ENCODE assay signal across 15 cellular contexts in genomic region chr11:110168404-110168803, GRCh38.
DNase-seq lines count a peak whose midpoint lies in the region; ATAC-seq, FAIRE-seq and TF ChIP-seq lines count a peak whose summit lies in the region.
"Had no signal": no experiment of that assay in that cellular context is flagged by ENCODE, and none has a peak within 500 bp of the region (broad histone marks: within the 10 kb centered on the region; RNA-seq: fewer than 3 reads in every experiment).

No MANE protein-coding gene starts in this region.

- in situ Hi-C loops in HepG2 (cut with HindIII; ENCODE audit: extremely low pct_ligation_motif_present, low pct_unique_long_range_greater_than_20kb), result no loop called here

- intact Hi-C loops in HepG2 (cut with micrococcal nuclease; ENCODE audit: unreplicated experiment), result no loop called here
- intact Hi-C loops in CD4-positive, alpha-beta memory T cell (cut with micrococcal nuclease), result no loop called here

- H3K9ac ChIP-seq in liver (ENCODE audit: low read depth in 1 of 2, low read length in 2 of 2) (no peak overlapping the region), HepG2 (ENCODE audit: insufficient read depth, low read depth, low read length) (no peak overlapping the region)

- TF ChIP-seq EP300 in HepG2 (IDR thresholded peaks at IDR 0.05; ENCODE audit: low read depth in 2 of 2, low read length in 2 of 2), result no peak
- TF ChIP-seq EP300 in HepG2 (CRISPR knock-in tag; IDR thresholded peaks at IDR 0.05; ENCODE audit: borderline replicate concordance), result no peak

- CTCF ChIA-PET in HepG2 (lab: Yijun Ruan, JAX; ENCODE audit: low intra/inter-chr PET ratio, low total read pairs), result no interaction called here
- CTCF ChIA-PET in CD4-positive, alpha-beta memory T cell (lab: Charles Lee; ENCODE audit: partially characterized antibody), result no interaction called here

- H3K27me3 ChIP-seq in liver (ENCODE audit: control insufficient read depth in 4 of 4, insufficient read depth in 4 of 4, low read length in 3 of 4) (no peaks in the 10 kb centered on the region), HepG2 (ENCODE audit: control insufficient read depth in 1 of 2, insufficient read depth in 2 of 2, low read length in 2 of 2) (no peaks in the 10 kb centered on the region)
- no peaks in the 10 kb centered on the region for H3K27me3 ChIP-seq in CD4-positive, alpha-beta memory T cell (ENCODE audit: insufficient read depth, low read length)
- H3K27me3 ChIP-seq: BE2C had no signal

- no peak overlapping the region for H3K4me3 Mint-ChIP-seq in CD4-positive, alpha-beta memory T cell
- H3K4me3 Mint-ChIP-seq: CD8-positive, alpha-beta memory T cell; HFFc6 had no signal

- H2AFZ ChIP-seq in HepG2 (ENCODE audit: low read length), result no peak overlapping the region

- ATAC-seq in HepG2 (no peak), HG02885 (IDR thresholded peaks at IDR 0.05; ENCODE audit: poor library complexity, unreplicated experiment) (no peak), GM19328 (IDR thresholded peaks at IDR 0.05; ENCODE audit: unreplicated experiment) (no peak)

- DNase-seq in HepG2 (ENCODE audit: low spot score) (no peak), RCC 7860 (ENCODE audit: low spot score) (no peak), kidney tubule cell (ENCODE audit: low spot score) (peak; percentile 50)
- DNase-seq in CD4-positive, alpha-beta memory T cell, result no peak
- DNase-seq: BE2C; CD8-positive, alpha-beta memory T cell; HCEC 1CT; HFFc6; IMR-90; KG1 had no signal

- no peak for TF ChIP-seq POLR2A in HepG2 (IDR thresholded peaks at IDR 0.05; ENCODE audit: insufficient read depth in 1 of 2, low read depth in 2 of 2, low read length in 2 of 2)

- no peak overlapping the region for H3K4me2 ChIP-seq in HepG2 (ENCODE audit: low read depth, low read length)

- no peaks in the 10 kb centered on the region for H3K79me2 ChIP-seq in HepG2 (ENCODE audit: insufficient read depth, low read length)

- FAIRE-seq in HepG2 (lab: Jason Lieb, UNC), result no peak
- peak; percentile 45 for FAIRE-seq in RCC 7860 (lab: Jason Lieb, UNC)
- FAIRE-seq: H1 had no signal

- no peak for TF ChIP-seq RAD21 in liver (IDR thresholded peaks at IDR 0.05)
- TF ChIP-seq RAD21 in HepG2 (CRISPR knock-in tag; IDR thresholded peaks at IDR 0.05), result no peak

- H3K36me3 Mint-ChIP-seq in CD4-positive, alpha-beta memory T cell, result no peaks in the 10 kb centered on the region
- H3K36me3 Mint-ChIP-seq: CD8-positive, alpha-beta memory T cell had no signal

- TF ChIP-seq CTCF in liver (IDR thresholded peaks at IDR 0.05; ENCODE audit: low read depth, low read length, missing input control) (no peak), HepG2 (CRISPR knock-in tag; IDR thresholded peaks at IDR 0.05) (no peak)

- POLR2A ChIA-PET in HepG2 (lab: Yijun Ruan, JAX), result no interaction called here
- POLR2A ChIA-PET in CD4-positive, alpha-beta memory T cell (lab: Charles Lee; ENCODE audit: partially characterized antibody), result no interaction called here

- H3K27me3 Mint-ChIP-seq in CD4-positive, alpha-beta memory T cell, result peaks cover 6 to 7% of the 10 kb centered on the region in 2 donors

- H4K20me1 ChIP-seq in HepG2 (ENCODE audit: insufficient read depth, low read length), result no peaks in the 10 kb centered on the region

- no peaks in the 10 kb centered on the region for H3K4me1 ChIP-seq in liver (ENCODE audit: control insufficient read depth in 4 of 4, insufficient read depth in 4 of 4, low read length in 3 of 4)
- H3K4me1 ChIP-seq in HepG2 (ENCODE audit: insufficient read depth, low read length), result no peaks in the 10 kb centered on the region
- H3K4me1 ChIP-seq in CD4-positive, alpha-beta memory T cell (ENCODE audit: insufficient read depth, low read length), result no peaks in the 10 kb centered on the region
- H3K4me1 ChIP-seq: BE2C had no signal

- H3K27ac ChIP-seq in liver (ENCODE audit: low read depth in 1 of 2, low read length in 2 of 2) (no peak overlapping the region), HepG2 (ENCODE audit: extremely low read length, insufficient read depth, low read length) (no peak overlapping the region)
- no peak overlapping the region for H3K27ac ChIP-seq in CD4-positive, alpha-beta memory T cell (ENCODE audit: low read depth, low read length)
- H3K27ac ChIP-seq: C4-2B had no signal

- 49% methylated on average over 2 of the region's 2 CpGs for WGBS in liver
- WGBS in HepG2 (ENCODE audit: low lambda C conversion rate), result 77% methylated on average over 2 of the region's 2 CpGs

- H3K27ac Mint-ChIP-seq in CD4-positive, alpha-beta memory T cell, result no peak overlapping the region
- H3K27ac Mint-ChIP-seq: CD8-positive, alpha-beta memory T cell; HFFc6 had no signal

- H3K9me3 ChIP-seq in liver (ENCODE audit: control insufficient read depth in 4 of 4, low read length in 3 of 4) (no peaks in the 10 kb centered on the region), HepG2 (ENCODE audit: low read length) (no peaks in the 10 kb centered on the region)
- H3K9me3 ChIP-seq in CD4-positive, alpha-beta memory T cell (ENCODE audit: control insufficient read depth in 1 of 2, low read length in 2 of 2), result no peaks in the 10 kb centered on the region
- H3K9me3 ChIP-seq: BE2C had no signal

- H3K4me1 Mint-ChIP-seq in CD4-positive, alpha-beta memory T cell, result no peaks in the 10 kb centered on the region
- H3K4me1 Mint-ChIP-seq: CD8-positive, alpha-beta memory T cell had no signal

- no TSS peak for BruUV-seq in HepG2 (replicated peaks; lab: Mats Ljungman, UMichigan)

- H3K4me3 ChIP-seq in liver (ENCODE audit: low read depth in 1 of 3, low read length in 3 of 3) (no peak overlapping the region), HepG2 (replicated peaks in 1 of 3; ENCODE audit: insufficient read depth in 1 of 3, low read depth in 2 of 3, low read length in 3 of 3) (no peak overlapping the region)
- H3K4me3 ChIP-seq in CD4-positive, alpha-beta memory T cell (ENCODE audit: low read length in 2 of 2), result no peak overlapping the region

- no peaks in the 10 kb centered on the region for H3K9me3 Mint-ChIP-seq in CD4-positive, alpha-beta memory T cell
- H3K9me3 Mint-ChIP-seq: CD8-positive, alpha-beta memory T cell; HFFc6 had no signal

- H3K36me3 ChIP-seq in liver (ENCODE audit: control insufficient read depth in 4 of 4, insufficient read depth in 3 of 4, low read depth in 1 of 4, low read length in 3 of 4) (peaks cover 0 to 18% (median 14%) of the 10 kb centered on the region in 4 donors), HepG2 (replicated peaks in 1 of 2; ENCODE audit: control insufficient read depth in 1 of 2, insufficient read depth in 2 of 2, low read length in 2 of 2) (peaks cover 0 to 2% of the 10 kb centered on the region in 2 experiments; a peak in 1 of 5 replicates)
- H3K36me3 ChIP-seq in CD4-positive, alpha-beta memory T cell (ENCODE audit: insufficient read depth, low read length), result no peaks in the 10 kb centered on the region

TF ChIP-seq in liver, 16 proteins besides CTCF, POLR2A, EP300 and RAD21:
- peak; percentile 3 to 12 for TF ChIP-seq HNF4A (conservative IDR thresholded peaks at IDR 0.05)
- TF ChIP-seq FOXA2 (IDR thresholded peaks at IDR 0.05), result no peak
- TF ChIP-seq JUND (IDR thresholded peaks at IDR 0.05), result peak in 1 of 2 donors; percentile 23

TF ChIP-seq in HepG2, 621 proteins besides CTCF, POLR2A, EP300 and RAD21:
- no peak for TF ChIP-seq E2F1 (CRISPR knock-in tag; IDR thresholded peaks at IDR 0.05)
- TF ChIP-seq ZNF567 (CRISPR knock-in tag; IDR thresholded peaks at IDR 0.05; ENCODE audit: borderline replicate concordance), result no peak
- TF ChIP-seq HNRNPLL (IDR thresholded peaks at IDR 0.05; ENCODE audit: low read depth, low read length, poor library complexity, severe bottlenecking), result no peak
- TF ChIP-seq ZNF101 (CRISPR knock-in tag; IDR thresholded peaks at IDR 0.05; ENCODE audit: borderline replicate concordance, low read depth), result no peak
- TF ChIP-seq KLF12 (CRISPR knock-in tag; IDR thresholded peaks at IDR 0.05; ENCODE audit: borderline replicate concordance), result no peak
- TF ChIP-seq NR2F6 (IDR thresholded peaks at IDR 0.05), result no peak
- no peak for TF ChIP-seq NR2F6 (CRISPR knock-in tag; IDR thresholded peaks at IDR 0.05)
- no peak for TF ChIP-seq ZNF543 (CRISPR knock-in tag; IDR thresholded peaks at IDR 0.05)
- no peak for TF ChIP-seq ZNF747 (CRISPR knock-in tag; IDR thresholded peaks at IDR 0.05; ENCODE audit: borderline replicate concordance)
- TF ChIP-seq HOXA7 (CRISPR knock-in tag; IDR thresholded peaks at IDR 0.05), result no peak
